In the genomic region with DNA sequence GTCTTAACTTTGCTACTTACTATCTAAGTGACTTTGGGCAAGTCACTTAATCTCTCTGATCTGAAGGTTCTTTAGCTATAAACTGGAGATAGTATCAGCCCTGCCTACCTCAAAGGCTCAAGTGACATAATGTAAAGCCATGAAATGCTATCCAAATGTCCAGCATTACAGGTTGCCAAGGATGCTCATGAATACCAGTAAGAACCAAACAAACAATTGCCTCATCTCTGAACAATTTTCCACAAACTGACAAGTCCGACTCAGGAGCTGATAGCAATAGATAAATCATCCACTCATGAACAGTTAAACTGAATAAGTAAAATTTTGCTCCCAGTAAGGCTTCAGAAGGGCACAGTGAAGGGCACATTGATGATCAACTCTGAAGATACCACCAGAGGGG, we compare ENCODE assay signal across 29 cellular contexts. TPM values are rescaled to one million over a fixed set of nuclear protein-coding genes. Genes with fewer than 3 reads are reported as not detected.
DNase-seq lines count a peak whose midpoint lies in the region; ATAC-seq, FAIRE-seq and TF ChIP-seq lines count a peak whose summit lies in the region.
"Had no signal": no experiment of that assay in that cellular context is flagged by ENCODE, and none has a peak within 500 bp of the region (broad histone marks: within the 10 kb centered on the region; RNA-seq: fewer than 3 reads in every experiment).

No MANE protein-coding gene starts in this region.

- no peak overlapping the region for H3K9ac ChIP-seq in IMR-90 (ENCODE audit: low read depth, low read length)
- H3K9ac ChIP-seq in astrocyte (ENCODE audit: low read length) = no peak overlapping the region

- H3K4me3 ChIP-seq in IMR-90 (ENCODE audit: insufficient read depth, low read depth, low read length) (no peak overlapping the region), astrocyte (ENCODE audit: insufficient read depth, low read depth, low read length) (no peak overlapping the region)
- H3K4me3 ChIP-seq: A549, adrenal gland, K562, SJSA1, skin epidermis had no signal

- H3K36me3 ChIP-seq in IMR-90 (ENCODE audit: control insufficient read depth, insufficient read depth, low read length) (no peaks in the 10 kb centered on the region), astrocyte (ENCODE audit: insufficient read depth, low read length) (no peaks in the 10 kb centered on the region)
- H3K36me3 ChIP-seq: adrenal gland, SJSA1 had no signal

- no peaks in the 10 kb centered on the region for H3K79me2 ChIP-seq in astrocyte (ENCODE audit: insufficient read depth, low read length)

- no peak overlapping the region for H4K5ac ChIP-seq in IMR-90 (ENCODE audit: low read depth, low read length)

- no peak overlapping the region for H3K27ac ChIP-seq in IMR-90 (ENCODE audit: insufficient read depth, low read length)
- H3K27ac ChIP-seq in astrocyte (ENCODE audit: low read depth, low read length) = no peak overlapping the region
- H3K27ac ChIP-seq: A549, adrenal gland, SJSA1, skin epidermis had no signal

- TF ChIP-seq RAD21 in IMR-90 (IDR thresholded peaks at IDR 0.05; ENCODE audit: low read length) = no peak

- DNase-seq in Caki2 (ENCODE audit: low read depth) (peak; percentile 38), IMR-90 (peak; percentile 33), astrocyte (ENCODE audit: low read depth) (peak; percentile 32), iris pigment epithelial cell (ENCODE audit: low read depth) (peak; percentile 74), SW 1271 (lab: John Stamatoyannopoulos, UW) (no peak)
- no peak for DNase-seq in activated T-cell treated with anti-CD3 and anti-CD28 coated beads, Interleukin-2, amount 50 U/mL, for 1 hour
- DNase-seq: activated CD4-positive, alpha-beta T cell treated with anti-CD3 and anti-CD28 coated beads for 36 hours; activated CD8-positive, alpha-beta memory T cell treated with anti-CD3 and anti-CD28 coated beads for 24 hours; activated T-cell treated with anti-CD3 and anti-CD28 coated beads, Interleukin-2, amount 50 U/mL, for 24 hours; adrenal gland; head of caudate nucleus; NCI-H1417 treated with DMSO at 0.1 percent for 48 hours; NCI-H2107; NK-92 treated with Interleukin-12 subunit alpha and Interleukin-12 subunit beta, amount 100 ng/mL, for 24 hours; stimulated activated CD4-positive, alpha-beta T cell treated with anti-CD3 and anti-CD28 coated beads, Interleukin-2, amount 100 ng/mL, for 24 hours had no signal

- no peak overlapping the region for H3K4me3 Mint-ChIP-seq in astrocyte (ENCODE audit: unreplicated experiment)
- H3K4me3 Mint-ChIP-seq: activated CD4-positive, alpha-beta T cell treated with anti-CD3 and anti-CD28 coated beads for 36 hours; activated T-cell treated with anti-CD3 and anti-CD28 coated beads, Interleukin-2, amount 50 U/mL, for 24 hours; dendritic cell treated with granulocyte-macrophage colony-stimulating factor and Interleukin-4, amounts not matched to agents 40 ng/mL and 50 ng/mL, for 4 days; T-helper 1 cell treated with Interleukin-12 subunit alpha and Interleukin-12 subunit beta and Interleukin-4 antibody, amounts not matched to agents 30 μg/mL and 1 μg/mL, for 36 hours had no signal

- H3K4me1 ChIP-seq in IMR-90 (ENCODE audit: control insufficient read depth, insufficient read depth, low read length) = no peaks in the 10 kb centered on the region
- H3K4me1 ChIP-seq in astrocyte (ENCODE audit: insufficient read depth, low read length) = no peaks in the 10 kb centered on the region
- H3K4me1 ChIP-seq: A549, adrenal gland had no signal

- H2BK120ac ChIP-seq in IMR-90 (ENCODE audit: low read depth, low read length) = no peak overlapping the region

- H3K36me3 Mint-ChIP-seq in astrocyte (ENCODE audit: low read depth, unreplicated experiment) = no peaks in the 10 kb centered on the region

- no peaks in the 10 kb centered on the region for H3K79me1 ChIP-seq in IMR-90 (ENCODE audit: low read depth in 1 of 2, low read length in 2 of 2)

- H4K20me1 ChIP-seq in IMR-90 (ENCODE audit: insufficient read depth, low read length) (no peaks in the 10 kb centered on the region), astrocyte (ENCODE audit: insufficient read depth, low read length) (no peaks in the 10 kb centered on the region)

- BruUV-seq in IMR-90 (replicated peaks; lab: Mats Ljungman, UMichigan) = no TSS peak

- H3K9me1 ChIP-seq in IMR-90 (ENCODE audit: insufficient read depth, low read length) = no peaks in the 10 kb centered on the region

- no peak overlapping the region for H3K14ac ChIP-seq in IMR-90 (replicated peaks; ENCODE audit: low read depth, low read length)

- H2AK9ac ChIP-seq in IMR-90 (replicated peaks; ENCODE audit: low read depth, low read length, poor library complexity) = no peak overlapping the region

- H3K4me1 Mint-ChIP-seq in astrocyte (ENCODE audit: low read depth, unreplicated experiment) = peaks cover 8% of the 10 kb centered on the region

- H2BK20ac ChIP-seq in IMR-90 (ENCODE audit: low read depth, low read length) = no peak overlapping the region

- H3K56ac ChIP-seq in IMR-90 (ENCODE audit: extremely low read depth, insufficient read depth, low read length) = no peak overlapping the region

- TF ChIP-seq POLR2A in IMR-90 (IDR thresholded peaks at IDR 0.05; ENCODE audit: low read depth, low read length) = no peak

- no CpG with 5 or more reads among the region's 1 CpG for WGBS in IMR-90 (ENCODE audit: extremely low coverage in 2 of 2, insufficient read length in 1 of 2), 2 experiments

- H3K9me3 ChIP-seq in IMR-90 (ENCODE audit: control insufficient read depth, insufficient read depth, low read length) (no peaks in the 10 kb centered on the region), astrocyte (ENCODE audit: insufficient read depth, low read depth, low read length) (no peaks in the 10 kb centered on the region)
- H3K9me3 ChIP-seq: adrenal gland had no signal

- H3K4me2 ChIP-seq in IMR-90 (ENCODE audit: low read depth, low read length) = no peak overlapping the region; the same call in 1 of the 2 replicates
- H3K4me2 ChIP-seq in astrocyte (ENCODE audit: low read length) = no peak overlapping the region
- H3K4me2 ChIP-seq: A549 had no signal

- no peak overlapping the region for H3K27ac Mint-ChIP-seq in astrocyte (ENCODE audit: unreplicated experiment)
- H3K27ac Mint-ChIP-seq: activated CD4-positive, alpha-beta T cell treated with anti-CD3 and anti-CD28 coated beads for 36 hours; activated T-cell treated with anti-CD3 and anti-CD28 coated beads, Interleukin-2, amount 50 U/mL, for 24 hours; dendritic cell treated with granulocyte-macrophage colony-stimulating factor and Interleukin-4, amounts not matched to agents 40 ng/mL and 50 ng/mL, for 4 days; T-helper 1 cell treated with Interleukin-12 subunit alpha and Interleukin-12 subunit beta and Interleukin-4 antibody, amounts not matched to agents 30 μg/mL and 1 μg/mL, for 36 hours had no signal

- intact Hi-C loops in IMR-90 (cut with micrococcal nuclease) = no loop called here

- H3K18ac ChIP-seq in IMR-90 (ENCODE audit: low read depth, low read length) = no peak overlapping the region

- H2AK5ac ChIP-seq in IMR-90 (ENCODE audit: low read depth, low read length) = no peak overlapping the region

- H2BK5ac ChIP-seq in IMR-90 (ENCODE audit: low read depth, low read length, poor library complexity, severe bottlenecking) = no peak overlapping the region

- H3K4ac ChIP-seq in IMR-90 (ENCODE audit: low read depth, low read length) = no peak overlapping the region

- dilution Hi-C loops in IMR-90 (cut with HindIII; ENCODE audit: low sequenced_read_pairs, unreplicated experiment) = no loop called here

- H2BK15ac ChIP-seq in IMR-90 (ENCODE audit: low read depth, low read length) = no peak overlapping the region

- CTCF ChIA-PET in IMR-90 (lab: Yijun Ruan, JAX) = no interaction called here

- no peak overlapping the region for H4K8ac ChIP-seq in IMR-90 (ENCODE audit: low read depth in 2 of 2, low read length in 2 of 2)

- H3K27me3 Mint-ChIP-seq in astrocyte (ENCODE audit: low read depth, unreplicated experiment) = no peaks in the 10 kb centered on the region
- H3K27me3 Mint-ChIP-seq: activated CD4-positive, alpha-beta T cell treated with anti-CD3 and anti-CD28 coated beads for 36 hours; dendritic cell treated with granulocyte-macrophage colony-stimulating factor and Interleukin-4, amounts not matched to agents 40 ng/mL and 50 ng/mL, for 4 days had no signal

- no peak for TF ChIP-seq CTCF in IMR-90 (conservative IDR thresholded peaks at IDR 0.05; ENCODE audit: low read depth, low read length)
- TF ChIP-seq CTCF in astrocyte (IDR thresholded peaks at IDR 0.05; ENCODE audit: insufficient read depth, low read depth, low read length) = no peak

- FAIRE-seq in astrocyte (lab: Jason Lieb, UNC) = no peak
- FAIRE-seq: A549, bronchial epithelial cell, endometrium, K562 had no signal

- in situ Hi-C loops in Caki2 (cut with HindIII; ENCODE audit: low pct_unique_long_range_greater_than_20kb, low sequenced_read_pairs) (no loop called here), IMR-90 (cut with MboI; ENCODE audit: low sequenced_read_pairs) (no loop called here)

- H3K23ac ChIP-seq in IMR-90 (ENCODE audit: low read depth, low read length) = no peak overlapping the region

- no peaks in the 10 kb centered on the region for H3K27me3 ChIP-seq in IMR-90 (ENCODE audit: control insufficient read depth, insufficient read depth, low read length)
- H3K27me3 ChIP-seq in astrocyte (ENCODE audit: insufficient read depth, low read length) = no peaks in the 10 kb centered on the region
- H3K27me3 ChIP-seq: adrenal gland, SJSA1 had no signal

- POLR2A ChIA-PET in IMR-90 (lab: Charles Lee; ENCODE audit: unreplicated experiment) = interaction anchor here (0.6 kb wide), 1 partner anchor 58 kb away, joined by 3 read pairs; no protein-coding TSS in a partner anchor

- H3K9me3 Mint-ChIP-seq in astrocyte (ENCODE audit: unreplicated experiment) = peaks cover 6% of the 10 kb centered on the region
- H3K9me3 Mint-ChIP-seq: activated T-cell treated with anti-CD3 and anti-CD28 coated beads, Interleukin-2, amount 50 U/mL, for 24 hours; dendritic cell treated with granulocyte-macrophage colony-stimulating factor and Interleukin-4, amounts not matched to agents 40 ng/mL and 50 ng/mL, for 4 days; T-helper 1 cell treated with Interleukin-12 subunit alpha and Interleukin-12 subunit beta and Interleukin-4 antibody, amounts not matched to agents 30 μg/mL and 1 μg/mL, for 36 hours had no signal

- H2AFZ ChIP-seq in IMR-90 (replicated peaks; ENCODE audit: low read length, poor library complexity) = no peak overlapping the region
- no peak overlapping the region for H2AFZ ChIP-seq in astrocyte (ENCODE audit: low read depth, low read length)

- ATAC-seq in IMR-90 (ENCODE audit: low read depth) (no peak; the same call in 1 of the 2 replicates), GM21529 (IDR thresholded peaks at IDR 0.05; ENCODE audit: unreplicated experiment) (no peak), HG03097 (IDR thresholded peaks at IDR 0.05; ENCODE audit: low FRiP score, unreplicated experiment) (no peak)
- ATAC-seq: A549; activated CD4-positive, alpha-beta T cell treated with anti-CD3 and anti-CD28 coated beads for 36 hours; K562 had no signal

- H4K91ac ChIP-seq in IMR-90 (ENCODE audit: insufficient read depth, low read depth, low read length) = no peak overlapping the region

RNA-seq across cellular contexts. Expression of a gene that starts 51.5 kb away (rescaled TPM):
- 3.4 TPM in 1 of 2 replicates, not detected in the other for total RNA-seq in Caki2 (2014; rRNA removed; shearing (Covaris generic); ENCODE audit: low replicate concordance)
- total RNA-seq in IMR-90 (2012; rRNA removed) (4.3 and 4.7 TPM in 2 replicates), astrocyte (not detected in 2 replicates)
- polyA plus RNA-seq in IMR-90 (2012; rRNA removed) = 1.3 and 1.5 TPM in 2 replicates
- polyA plus RNA-seq in IMR-90 (2012; cell fraction: cytosol; rRNA removed) = 0.16 and 0.22 TPM in 2 replicates
- 0.30 and 2.0 TPM in 2 replicates for polyA plus RNA-seq in IMR-90 (2012; cell fraction: nucleus; rRNA removed; ENCODE audit: low replicate concordance)
- total RNA-seq: activated CD4-positive, alpha-beta T cell treated with anti-CD3 and anti-CD28 coated beads for 36 hours; bronchial epithelial cell; fibroblast of lung; K562; pulmonary artery endothelial cell; subcutaneous adipose tissue; ureter had no signal
- polyA plus RNA-seq: A549, fibroblast of lung, K562 had no signal

Comparison
In these comparisons a context has a peak if more than half of its experiments do, and no peak if none do; other contexts are left out.
1. DNase-seq: peak in Caki2 (single experiment), IMR-90 (single experiment), astrocyte (single experiment) and iris pigment epithelial cell (single experiment); none in SW 1271 (0 of 2) and activated T-cell treated with anti-CD3 and anti-CD28 coated beads, Interleukin-2, amount 50 U/mL, for 1 hour (single experiment).